Comparison of ENCODE assay signal across 18 cellular contexts in the genomic region with DNA sequence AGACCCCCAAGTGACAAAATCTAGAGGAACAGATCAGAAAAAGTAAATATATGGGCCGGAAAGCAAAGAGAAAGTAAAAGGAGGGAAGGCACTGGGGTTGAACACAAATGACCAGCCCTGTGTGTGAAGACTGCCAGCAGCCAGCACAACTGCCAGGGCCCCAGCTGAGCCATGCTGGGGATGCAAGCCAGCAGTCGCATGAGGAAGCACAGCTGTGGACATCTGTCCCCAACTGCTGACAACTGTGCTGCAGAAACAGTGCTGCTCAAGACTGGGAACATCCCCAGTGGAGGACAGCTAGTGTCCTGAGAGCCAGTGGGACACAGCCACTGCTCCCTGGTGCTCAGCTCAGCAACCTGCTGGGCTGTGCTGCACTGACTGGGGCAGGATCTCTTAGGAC. TPM values are rescaled to one million over a fixed set of nuclear protein-coding genes. Genes with fewer than 3 reads are reported as not detected.
DNase-seq lines count a peak whose midpoint lies in the region; ATAC-seq and TF ChIP-seq lines count a peak whose summit lies in the region.
"Had no signal": no experiment of that assay in that cellular context is flagged by ENCODE, and none has a peak within 500 bp of the region (broad histone marks: within the 10 kb centered on the region; RNA-seq: fewer than 3 reads in every experiment).

No MANE protein-coding gene starts in this region.

- CTCF ChIA-PET in OCI-LY7 (lab: Charles Lee; ENCODE audit: unreplicated experiment): no interaction called here

- ATAC-seq in heart right ventricle (peak in 6 of 8 donors; percentile 30 to 83 (median 66)), GM21367 (IDR thresholded peaks at IDR 0.05; ENCODE audit: unreplicated experiment) (no peak), GM19467 (IDR thresholded peaks at IDR 0.05; ENCODE audit: unreplicated experiment) (no peak)
- ATAC-seq: left colon, SK-N-SH treated with all-trans-retinoic acid at 6 μM for 48 hours had no signal

- H3K27ac ChIP-seq in OCI-LY7 (ENCODE audit: low read depth, low read length, poor library complexity, severe bottlenecking) (peak overlapping the region; percentile 6), heart right ventricle (no peak overlapping the region)
- H3K27ac ChIP-seq: cardiac muscle cell, testis, VCaP had no signal

- peaks cover 22% of the 10 kb centered on the region for H3K4me1 Mint-ChIP-seq in nephron progenitor cell

- H3K9me3 Mint-ChIP-seq in nephron progenitor cell: peaks cover 11% of the 10 kb centered on the region
- H3K9me3 Mint-ChIP-seq: neural crest cell had no signal

- peaks cover 34% of the 10 kb centered on the region for H3K36me3 Mint-ChIP-seq in nephron progenitor cell (ENCODE audit: low read depth)

- no peaks in the 10 kb centered on the region for H3K79me2 ChIP-seq in OCI-LY7 (ENCODE audit: insufficient read depth, low read depth, low read length)

- BruUV-seq in OCI-LY7 (replicated peaks; lab: Mats Ljungman, UMichigan): no TSS peak

- no peak overlapping the region for H3K4me3 ChIP-seq in OCI-LY7 (ENCODE audit: low read depth, low read length, poor library complexity, severe bottlenecking)
- peak overlapping the region in 1 of 10 donors; percentile 7 for H3K4me3 ChIP-seq in heart right ventricle
- H3K4me3 ChIP-seq: cardiac muscle cell, testis had no signal

- no peak for TF ChIP-seq CTCF in OCI-LY7 (conservative IDR thresholded peaks at IDR 0.05; ENCODE audit: low read length)
- TF ChIP-seq CTCF in heart right ventricle (IDR thresholded peaks at IDR 0.05): no peak
- no peak for TF ChIP-seq CTCF in nephron progenitor cell (IDR thresholded peaks at IDR 0.05)

- H3K4me1 ChIP-seq in OCI-LY7 (ENCODE audit: insufficient read depth, low read length, poor library complexity, severe bottlenecking) (peaks cover 29% of the 10 kb centered on the region), heart right ventricle (peaks cover 0 to 23% (median 10%) of the 10 kb centered on the region in 9 donors)

- H3K4me2 ChIP-seq in OCI-LY7 (ENCODE audit: low read length): no peak overlapping the region

- no peaks in the 10 kb centered on the region for H4K20me1 ChIP-seq in OCI-LY7 (ENCODE audit: insufficient read depth, low read length)

- no peaks in the 10 kb centered on the region for H3K9me2 ChIP-seq in OCI-LY7 (ENCODE audit: insufficient read depth, low read length)

- H3K9me3 ChIP-seq in OCI-LY7 (ENCODE audit: low read length) (no peaks in the 10 kb centered on the region), heart right ventricle (no peaks in the 10 kb centered on the region)
- H3K9me3 ChIP-seq: testis had no signal

- H3K27me3 Mint-ChIP-seq in nephron progenitor cell (ENCODE audit: low read depth, poor library complexity): peaks cover 3% of the 10 kb centered on the region

- H3K36me3 ChIP-seq in OCI-LY7 (ENCODE audit: insufficient read depth, low read length) (no peaks in the 10 kb centered on the region), heart right ventricle (no peaks in the 10 kb centered on the region)
- H3K36me3 ChIP-seq: cardiac muscle cell had no signal

- WGBS in heart right ventricle, 2 donors: 40 to 58% methylated on average over 2 of the region's 2 CpGs

- DNase-seq in AG20443 (ENCODE audit: low spot score) (peak; percentile 33), OCI-LY7 (ENCODE audit: low spot score) (peak; percentile 60), heart right ventricle (peak; percentile 21 to 60), nephron progenitor cell (no peak), KG1 (lab: John Stamatoyannopoulos, UW) (no peak), SHP77 (lab: John Stamatoyannopoulos, UW) (no peak)
- DNase-seq: activated naive CD4-positive, alpha-beta T cell; DMS153; HFFc6; left colon; testis had no signal

- POLR2A ChIA-PET in OCI-LY7 (lab: Charles Lee): no interaction called here

- no peak overlapping the region for H3K4me3 Mint-ChIP-seq in nephron progenitor cell
- H3K4me3 Mint-ChIP-seq: HFFc6, neural crest cell had no signal

- H2AFZ ChIP-seq in OCI-LY7 (ENCODE audit: low read length): no peak overlapping the region

- intact Hi-C loops in OCI-LY7 (cut with micrococcal nuclease; ENCODE audit: unreplicated experiment): no loop called here
- intact Hi-C loops in heart right ventricle (cut with DNase I): no loop called here

- H3K27me3 ChIP-seq in heart right ventricle: no peaks in the 10 kb centered on the region
- H3K27me3 ChIP-seq: cardiac muscle cell, testis had no signal

- peak overlapping the region; percentile 83 for H3K27ac Mint-ChIP-seq in nephron progenitor cell
- H3K27ac Mint-ChIP-seq: HFFc6 had no signal

RNA-seq across cellular contexts. Expression of gene MIF, which starts 10.7 kb away (rescaled TPM):
- 861 and 1,440 TPM in 2 replicates for total RNA-seq in OCI-LY7 (2014; rRNA removed; shearing (Covaris generic))
- total RNA-seq in OCI-LY7 (2022) (1,078 and 1,202 TPM in 2 replicates), heart right ventricle (100 to 1,000 TPM; 135 to 457 (median 225) TPM)
- 100 to 1,000 TPM; 474 to 634 TPM for polyA plus RNA-seq in heart right ventricle

RNA-seq across cellular contexts. Expression of gene SLC2A11, which starts 47.2 kb away (rescaled TPM):
- 16.0 and 16.4 TPM in 2 replicates for total RNA-seq in OCI-LY7 (2014; rRNA removed; shearing (Covaris generic))
- total RNA-seq in OCI-LY7 (2022): 41.6 and 50.2 TPM in 2 replicates
- 10 to 100 TPM; 16.1 to 30.4 (median 21.2) TPM for total RNA-seq in heart right ventricle
- 10 to 100 TPM in 1 of 2 donors, 1 to 10 TPM in 1; 8.3 to 42.1 TPM for polyA plus RNA-seq in heart right ventricle

RNA-seq across cellular contexts. Expression of gene GSTT2B, which starts 56.1 kb away (rescaled TPM):
- not detected in 2 replicates for total RNA-seq in OCI-LY7 (2014; rRNA removed; shearing (Covaris generic))
- total RNA-seq in OCI-LY7 (2022): not detected in 2 replicates
- 10 to 100 TPM in 2 of 10 donors, 1 to 10 TPM in 8; 1.3 to 14.3 (median 4.2) TPM for total RNA-seq in heart right ventricle
- polyA plus RNA-seq in heart right ventricle: 10 to 100 TPM; 23.2 to 25.4 TPM
- total RNA-seq: activated CD8-positive, alpha-beta memory T cell treated with anti-CD3 and anti-CD28 coated beads for 36 hours had no signal

Comparison
In these comparisons a context has a peak if more than half of its experiments do, and no peak if none do; other contexts are left out.
1. DNase-seq: peak in AG20443 (single experiment), OCI-LY7 (single experiment) and heart right ventricle (2 of 2); none in nephron progenitor cell (single experiment), KG1 (single experiment) and SHP77 (0 of 2).
2. ATAC-seq: peak in heart right ventricle (6 of 8); none in GM21367 (single experiment) and GM19467 (single experiment).